7 cellular contexts compared by ENCODE assay signal in the genomic region with DNA sequence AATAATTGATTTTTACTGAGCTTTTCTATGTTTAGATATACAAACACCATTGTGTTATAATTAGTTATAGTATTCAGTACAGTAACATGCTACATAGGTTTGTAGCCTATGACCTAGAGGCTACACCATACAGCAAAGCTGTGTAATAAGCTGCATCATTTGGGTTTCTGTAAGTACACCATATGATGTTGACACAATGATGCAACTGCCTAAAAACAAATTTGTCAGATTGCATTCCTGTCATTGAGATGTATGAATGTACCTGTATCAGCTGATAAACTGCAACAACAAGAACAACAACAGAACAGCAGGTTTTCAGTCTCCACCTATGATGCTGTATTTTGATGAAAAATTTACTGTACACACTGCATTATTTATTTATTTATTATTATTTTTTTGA.
"Had no signal": no experiment of that assay in that cellular context is flagged by ENCODE, and none has a peak within 500 bp of the region (broad histone marks: within the 10 kb centered on the region; RNA-seq: fewer than 3 reads in every experiment).

No MANE protein-coding gene starts in this region.

- H3K4me3 ChIP-seq: GM23248, HAP-1 had no signal

- H3K27ac ChIP-seq: GM23248, HL-60 had no signal

- FAIRE-seq: HepG2 had no signal

- H3K4me1 ChIP-seq: HAP-1 had no signal

- H3K36me3 ChIP-seq: HAP-1 had no signal

- H2AFZ ChIP-seq: GM23248 had no signal

- H3K9ac ChIP-seq: GM23248 had no signal

- H3K9me3 ChIP-seq: HAP-1 had no signal

- DNase-seq: GM23248, GOT3, H7, HFFc6 had no signal
